Comparison of ENCODE assay signal across 9 cellular contexts in the genomic region with DNA sequence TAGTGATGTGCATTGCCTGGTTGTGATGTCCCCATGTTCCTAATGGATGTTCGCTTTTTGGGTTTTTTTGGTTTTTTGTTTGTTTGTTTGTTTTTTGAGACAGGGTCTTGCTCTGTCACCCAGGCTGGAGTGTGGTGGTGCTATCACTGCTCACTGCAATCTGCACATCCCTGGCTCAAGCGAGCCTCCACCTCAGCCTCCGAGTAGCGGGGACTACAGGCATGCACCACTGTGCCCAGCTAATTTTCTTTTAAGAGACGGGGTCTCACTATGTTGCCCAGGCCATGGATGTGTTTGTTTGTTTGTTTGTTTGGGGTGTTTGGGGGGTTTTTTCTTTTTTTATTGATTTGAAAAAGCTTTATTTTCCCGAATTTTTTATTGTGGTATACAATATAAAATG. TPM values are rescaled to one million over a fixed set of nuclear protein-coding genes. Genes with fewer than 3 reads are reported as not detected.
DNase-seq lines count a peak whose midpoint lies in the region; ATAC-seq and TF ChIP-seq lines count a peak whose summit lies in the region.
"Had no signal": no experiment of that assay in that cellular context is flagged by ENCODE, and none has a peak within 500 bp of the region (broad histone marks: within the 10 kb centered on the region; RNA-seq: fewer than 3 reads in every experiment).

No MANE protein-coding gene starts in this region.

- no peak for TF ChIP-seq POLR2A in gastrocnemius medialis (IDR thresholded peaks at IDR 0.05)

- TF ChIP-seq CTCF in gastrocnemius medialis (IDR thresholded peaks at IDR 0.05 in 4 of 5, conservative IDR thresholded peaks at IDR 0.05 in 1 of 5) (no peak), RWPE1 (conservative IDR thresholded peaks at IDR 0.05; ENCODE audit: low read depth) (no peak)

- H3K4me3 ChIP-seq in right cardiac atrium (ENCODE audit: low read length) (peak overlapping the region; percentile 94), gastrocnemius medialis (peak overlapping the region in 3 of 4 donors; percentile 55 to 58 (median 57))

- H3K9me3 ChIP-seq in right cardiac atrium (ENCODE audit: control insufficient read depth, low read length), result no peaks in the 10 kb centered on the region
- no peaks in the 10 kb centered on the region for H3K9me3 ChIP-seq in gastrocnemius medialis

- H3K9me3 Mint-ChIP-seq in activated T-helper 1 cell treated with anti-CD3 and anti-CD28 coated beads, Interleukin-12 subunit alpha, Interleukin-12 subunit beta, Interleukin-2, Interleukin-4 antibody, amounts not matched to agents 30 ng/mL and 10 ng/mL and 1 ng/mL, durations not matched to agents 14 hours and 24 hours and 36 hours, result peaks cover 15% of the 10 kb centered on the region

- intact Hi-C loops in activated T-helper 1 cell treated with anti-CD3 and anti-CD28 coated beads, Interleukin-12 subunit alpha, Interleukin-12 subunit beta, Interleukin-2, Interleukin-4 antibody, amounts not matched to agents 30 ng/mL and 10 ng/mL and 1 ng/mL, durations not matched to agents 14 hours and 24 hours and 36 hours (cut with micrococcal nuclease), result no loop called here
- intact Hi-C loops in right cardiac atrium (cut with DNase I) (no loop called here), gastrocnemius medialis (cut with DNase I; ENCODE audit: low total_unique reads) (no loop called here)

- in situ Hi-C loops in gastrocnemius medialis (cut with MboI; ENCODE audit: low sequenced_read_pairs in 4 of 4), result loop anchor here in 3 of 4 donors (10.0 to 25.0 kb wide), 2 partner anchors 135 to 138 kb away; no protein-coding TSS in a partner anchor

- H3K4me1 Mint-ChIP-seq in activated T-helper 1 cell treated with anti-CD3 and anti-CD28 coated beads, Interleukin-12 subunit alpha, Interleukin-12 subunit beta, Interleukin-2, Interleukin-4 antibody, amounts not matched to agents 30 ng/mL and 10 ng/mL and 1 ng/mL, durations not matched to agents 14 hours and 24 hours and 36 hours (ENCODE audit: low read depth), result no peaks in the 10 kb centered on the region
- H3K4me1 Mint-ChIP-seq: activated B cell treated with CpG ODN at 0.5 μM for 24 hours had no signal

- no peak overlapping the region for H3K27ac Mint-ChIP-seq in activated T-helper 1 cell treated with anti-CD3 and anti-CD28 coated beads, Interleukin-12 subunit alpha, Interleukin-12 subunit beta, Interleukin-2, Interleukin-4 antibody, amounts not matched to agents 30 ng/mL and 10 ng/mL and 1 ng/mL, durations not matched to agents 14 hours and 24 hours and 36 hours
- H3K27ac Mint-ChIP-seq: activated B cell treated with CpG ODN at 0.5 μM for 24 hours had no signal

- H3K36me3 ChIP-seq in gastrocnemius medialis, result no peaks in the 10 kb centered on the region

- H3K27ac ChIP-seq in right cardiac atrium (ENCODE audit: low read length) (no peak overlapping the region), gastrocnemius medialis (peak overlapping the region in 3 of 4 donors; percentile 16 to 83 (median 67)), RWPE1 (no peak overlapping the region)

- ATAC-seq in right cardiac atrium (no peak), gastrocnemius medialis (no peak), HG02610 (IDR thresholded peaks at IDR 0.05; ENCODE audit: unreplicated experiment) (no peak), GM21423 (IDR thresholded peaks at IDR 0.05; ENCODE audit: unreplicated experiment) (no peak)

- peak overlapping the region; percentile 26 for H3K4me3 Mint-ChIP-seq in activated T-helper 1 cell treated with anti-CD3 and anti-CD28 coated beads, Interleukin-12 subunit alpha, Interleukin-12 subunit beta, Interleukin-2, Interleukin-4 antibody, amounts not matched to agents 30 ng/mL and 10 ng/mL and 1 ng/mL, durations not matched to agents 14 hours and 24 hours and 36 hours
- H3K4me3 Mint-ChIP-seq: activated B cell treated with CpG ODN at 0.5 μM for 24 hours had no signal

- WGBS in right cardiac atrium, result 89% methylated on average over 6 of the region's 6 CpGs

- no peaks in the 10 kb centered on the region for H3K27me3 ChIP-seq in right cardiac atrium (ENCODE audit: control insufficient read depth, insufficient read depth)
- peaks cover 21 to 53% (median 32%) of the 10 kb centered on the region in 3 donors for H3K27me3 ChIP-seq in gastrocnemius medialis

- peaks cover 2% of the 10 kb centered on the region for H3K36me3 Mint-ChIP-seq in activated T-helper 1 cell treated with anti-CD3 and anti-CD28 coated beads, Interleukin-12 subunit alpha, Interleukin-12 subunit beta, Interleukin-2, Interleukin-4 antibody, amounts not matched to agents 30 ng/mL and 10 ng/mL and 1 ng/mL, durations not matched to agents 14 hours and 24 hours and 36 hours (ENCODE audit: low read depth)

- H3K27me3 Mint-ChIP-seq in activated T-helper 1 cell treated with anti-CD3 and anti-CD28 coated beads, Interleukin-12 subunit alpha, Interleukin-12 subunit beta, Interleukin-2, Interleukin-4 antibody, amounts not matched to agents 30 ng/mL and 10 ng/mL and 1 ng/mL, durations not matched to agents 14 hours and 24 hours and 36 hours (ENCODE audit: insufficient read depth), result peaks cover 45% of the 10 kb centered on the region

- POLR2A ChIA-PET in RWPE1 (lab: Yijun Ruan, JAX; ENCODE audit: low non-redundant PET), result no interaction called here

- H3K4me1 ChIP-seq in right cardiac atrium (ENCODE audit: control insufficient read depth, insufficient read depth, low read length) (peaks cover 5% of the 10 kb centered on the region), gastrocnemius medialis (no peaks in the 10 kb centered on the region)

- DNase-seq in Daoy (ENCODE audit: low read depth), result peak; percentile 20
- DNase-seq in activated T-helper 1 cell treated with anti-CD3 and anti-CD28 coated beads, Interleukin-12 subunit alpha, Interleukin-12 subunit beta, Interleukin-2, Interleukin-4 antibody, amounts not matched to agents 30 ng/mL and 10 ng/mL and 1 ng/mL, durations not matched to agents 14 hours and 24 hours and 36 hours (ENCODE audit: low spot score), result no peak
- DNase-seq in right cardiac atrium, result peak in 1 of 3 donors; percentile 21
- no peak for DNase-seq in gastrocnemius medialis
- no peak for DNase-seq in RWPE1 (ENCODE audit: low spot score)
- DNase-seq: NCI-H2227 treated with DMSO at 0.1 percent for 48 hours had no signal

- CTCF ChIA-PET in RWPE1 (lab: Yijun Ruan, JAX), result interaction anchor here (0.6 kb wide), 1 partner anchor 51 kb away, joined by 3 read pairs; no protein-coding TSS in a partner anchor

RNA-seq across cellular contexts. Expression of a gene that starts 2.1 kb away (rescaled TPM):
- 456 and 480 TPM in 2 replicates for total RNA-seq in Daoy (2014; rRNA removed; shearing (Covaris generic))
- total RNA-seq in activated T-helper 1 cell treated with anti-CD3 and anti-CD28 coated beads, Interleukin-12 subunit alpha, Interleukin-12 subunit beta, Interleukin-2, Interleukin-4 antibody, amounts not matched to agents 30 ng/mL and 10 ng/mL and 1 ng/mL, durations not matched to agents 14 hours and 24 hours and 36 hours, result 1.4 and 2.1 TPM in 2 replicates
- total RNA-seq in right cardiac atrium (100 to 1,000 TPM; 198 to 323 (median 274) TPM), gastrocnemius medialis (100 to 1,000 TPM in 2 of 4 donors, 10 to 100 TPM in 2; 44.0 to 141 (median 88.4) TPM)
- 210 TPM for polyA plus RNA-seq in right cardiac atrium

RNA-seq across cellular contexts. Expression of a gene that starts 55.4 kb away (rescaled TPM):
- total RNA-seq in Daoy (2014; rRNA removed; shearing (Covaris generic)), result 0.34 TPM in 1 of 2 replicates, not detected in the other
- total RNA-seq in activated T-helper 1 cell treated with anti-CD3 and anti-CD28 coated beads, Interleukin-12 subunit alpha, Interleukin-12 subunit beta, Interleukin-2, Interleukin-4 antibody, amounts not matched to agents 30 ng/mL and 10 ng/mL and 1 ng/mL, durations not matched to agents 14 hours and 24 hours and 36 hours, result 0.56 and 0.62 TPM in 2 replicates
- total RNA-seq in right cardiac atrium, result 1 to 10 TPM; 1.6 to 3.5 (median 2.0) TPM
- 1.00 TPM for polyA plus RNA-seq in right cardiac atrium
- under 1 TPM in 2 of 4 donors, not detected in 2; 0.33 to 0.95 TPM for total RNA-seq in gastrocnemius medialis

Comparison
In these comparisons a context has a peak if more than half of its experiments do, and no peak if none do; other contexts are left out.
1. H3K27ac ChIP-seq: peak in gastrocnemius medialis (3 of 4); none in right cardiac atrium (single experiment) and RWPE1 (single experiment).
2. RNA of a gene that starts 2.1 kb away (total RNA-seq): 456 to 480 TPM in Daoy, 198 to 323 TPM in right cardiac atrium and 44.0 to 141 TPM in gastrocnemius medialis; 1.4 to 2.1 TPM in activated T-helper 1 cell treated with anti-CD3 and anti-CD28 coated beads, Interleukin-12 subunit alpha, Interleukin-12 subunit beta, Interleukin-2, Interleukin-4 antibody, amounts not matched to agents 30 ng/mL and 10 ng/mL and 1 ng/mL, durations not matched to agents 14 hours and 24 hours and 36 hours; every median in the first group is over 10 times any median in the second.